In the genomic region with DNA sequence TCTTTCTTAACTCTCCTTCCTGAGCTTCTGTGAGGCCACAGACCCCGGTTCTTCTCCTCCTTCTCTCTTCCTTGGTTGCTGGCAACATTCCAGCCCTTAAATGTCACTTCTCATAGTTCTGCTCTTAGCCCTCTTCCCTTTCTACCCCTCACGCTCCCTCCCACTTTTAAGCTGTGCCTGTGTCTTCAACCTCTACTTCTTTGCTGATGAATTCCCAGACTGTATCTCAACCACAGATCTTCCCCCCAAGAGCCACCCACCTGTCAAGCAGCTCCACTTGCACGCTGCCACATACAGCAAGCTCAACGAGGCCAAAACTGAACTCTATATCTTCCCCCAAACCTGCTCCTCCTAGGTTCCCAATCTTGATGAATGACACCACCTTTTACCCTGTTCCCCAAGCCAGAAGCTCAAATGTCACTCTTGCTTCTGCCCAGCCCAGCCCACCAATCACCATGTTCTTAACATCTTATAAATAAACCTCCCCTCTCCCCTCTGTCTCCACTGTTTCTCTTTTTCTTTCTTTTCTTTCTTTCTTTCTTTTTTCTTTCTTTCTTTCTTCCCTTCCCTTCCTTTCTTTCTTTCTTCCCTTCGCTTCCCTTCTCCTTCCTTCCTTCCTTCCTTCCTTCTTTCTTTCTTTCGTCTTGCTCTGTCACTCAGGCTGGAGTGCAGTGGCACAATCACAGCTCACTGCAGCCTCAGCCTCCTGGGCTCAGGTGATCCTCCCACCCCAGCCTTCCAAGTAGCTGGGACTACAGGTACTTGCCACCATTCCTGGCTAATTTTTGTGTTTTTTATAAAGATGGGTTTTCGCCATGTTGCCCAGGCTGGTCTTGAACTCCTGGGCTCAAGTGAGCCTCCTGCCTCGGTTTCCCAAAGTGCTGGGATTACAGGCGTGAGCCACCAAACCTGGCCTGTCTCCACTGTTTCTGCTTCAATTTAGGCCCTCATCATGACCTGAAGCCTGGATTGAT, we compare ENCODE assay signal across 1 cellular context.
TF ChIP-seq lines count a peak whose summit lies in the region.

No MANE protein-coding gene starts in this region.

TF ChIP-seq in K562, 482 proteins besides CTCF, POLR2A, EP300 and RAD21 (continued from another document and continues in another):
- no peak for TF ChIP-seq EWSR1 (IDR thresholded peaks at IDR 0.05; ENCODE audit: borderline replicate concordance, low read depth, partially characterized antibody)
- TF ChIP-seq ZNF766 (CRISPR knock-in tag; conservative IDR thresholded peaks at IDR 0.05): peak; percentile 92
- TF ChIP-seq, protein P1, sequence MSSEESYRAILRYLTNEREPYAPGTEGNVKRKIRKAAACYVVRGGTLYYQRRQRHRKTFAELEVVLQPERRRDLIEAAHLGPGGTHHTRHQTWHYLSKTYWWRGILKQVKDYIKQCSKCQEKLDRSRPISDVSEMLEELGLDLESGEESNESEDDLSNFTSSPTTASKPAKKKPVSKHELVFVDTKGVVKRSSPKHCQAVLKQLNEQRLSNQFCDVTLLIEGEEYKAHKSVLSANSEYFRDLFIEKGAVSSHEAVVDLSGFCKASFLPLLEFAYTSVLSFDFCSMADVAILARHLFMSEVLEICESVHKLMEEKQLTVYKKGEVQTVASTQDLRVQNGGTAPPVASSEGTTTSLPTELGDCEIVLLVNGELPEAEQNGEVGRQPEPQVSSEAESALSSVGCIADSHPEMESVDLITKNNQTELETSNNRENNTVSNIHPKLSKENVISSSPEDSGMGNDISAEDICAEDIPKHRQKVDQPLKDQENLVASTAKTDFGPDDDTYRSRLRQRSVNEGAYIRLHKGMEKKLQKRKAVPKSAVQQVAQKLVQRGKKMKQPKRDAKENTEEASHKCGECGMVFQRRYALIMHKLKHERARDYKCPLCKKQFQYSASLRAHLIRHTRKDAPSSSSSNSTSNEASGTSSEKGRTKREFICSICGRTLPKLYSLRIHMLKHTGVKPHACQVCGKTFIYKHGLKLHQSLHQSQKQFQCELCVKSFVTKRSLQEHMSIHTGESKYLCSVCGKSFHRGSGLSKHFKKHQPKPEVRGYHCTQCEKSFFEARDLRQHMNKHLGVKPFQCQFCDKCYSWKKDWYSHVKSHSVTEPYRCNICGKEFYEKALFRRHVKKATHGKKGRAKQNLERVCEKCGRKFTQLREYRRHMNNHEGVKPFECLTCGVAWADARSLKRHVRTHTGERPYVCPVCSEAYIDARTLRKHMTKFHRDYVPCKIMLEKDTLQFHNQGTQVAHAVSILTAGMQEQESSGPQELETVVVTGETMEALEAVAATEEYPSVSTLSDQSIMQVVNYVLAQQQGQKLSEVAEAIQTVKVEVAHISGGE (CRISPR knock-in tag; IDR thresholded peaks at IDR 0.05): peak in 1 of 3 experiments; percentile 23; a peak in 1 of 6 replicates
- no peak for TF ChIP-seq PPARD (CRISPR knock-in tag; IDR thresholded peaks at IDR 0.05)
- TF ChIP-seq ZNF830 (CRISPR knock-in tag; IDR thresholded peaks at IDR 0.05): no peak
- no peak for TF ChIP-seq HNRNPK (IDR thresholded peaks at IDR 0.05; ENCODE audit: low read depth, low read length, poor library complexity, severe bottlenecking)
- TF ChIP-seq SMARCC2 (IDR thresholded peaks at IDR 0.05; ENCODE audit: low read depth): 0 out of 2 replicates have a peak, but pooled peaks have one; percentile 30
- TF ChIP-seq, protein P2, sequence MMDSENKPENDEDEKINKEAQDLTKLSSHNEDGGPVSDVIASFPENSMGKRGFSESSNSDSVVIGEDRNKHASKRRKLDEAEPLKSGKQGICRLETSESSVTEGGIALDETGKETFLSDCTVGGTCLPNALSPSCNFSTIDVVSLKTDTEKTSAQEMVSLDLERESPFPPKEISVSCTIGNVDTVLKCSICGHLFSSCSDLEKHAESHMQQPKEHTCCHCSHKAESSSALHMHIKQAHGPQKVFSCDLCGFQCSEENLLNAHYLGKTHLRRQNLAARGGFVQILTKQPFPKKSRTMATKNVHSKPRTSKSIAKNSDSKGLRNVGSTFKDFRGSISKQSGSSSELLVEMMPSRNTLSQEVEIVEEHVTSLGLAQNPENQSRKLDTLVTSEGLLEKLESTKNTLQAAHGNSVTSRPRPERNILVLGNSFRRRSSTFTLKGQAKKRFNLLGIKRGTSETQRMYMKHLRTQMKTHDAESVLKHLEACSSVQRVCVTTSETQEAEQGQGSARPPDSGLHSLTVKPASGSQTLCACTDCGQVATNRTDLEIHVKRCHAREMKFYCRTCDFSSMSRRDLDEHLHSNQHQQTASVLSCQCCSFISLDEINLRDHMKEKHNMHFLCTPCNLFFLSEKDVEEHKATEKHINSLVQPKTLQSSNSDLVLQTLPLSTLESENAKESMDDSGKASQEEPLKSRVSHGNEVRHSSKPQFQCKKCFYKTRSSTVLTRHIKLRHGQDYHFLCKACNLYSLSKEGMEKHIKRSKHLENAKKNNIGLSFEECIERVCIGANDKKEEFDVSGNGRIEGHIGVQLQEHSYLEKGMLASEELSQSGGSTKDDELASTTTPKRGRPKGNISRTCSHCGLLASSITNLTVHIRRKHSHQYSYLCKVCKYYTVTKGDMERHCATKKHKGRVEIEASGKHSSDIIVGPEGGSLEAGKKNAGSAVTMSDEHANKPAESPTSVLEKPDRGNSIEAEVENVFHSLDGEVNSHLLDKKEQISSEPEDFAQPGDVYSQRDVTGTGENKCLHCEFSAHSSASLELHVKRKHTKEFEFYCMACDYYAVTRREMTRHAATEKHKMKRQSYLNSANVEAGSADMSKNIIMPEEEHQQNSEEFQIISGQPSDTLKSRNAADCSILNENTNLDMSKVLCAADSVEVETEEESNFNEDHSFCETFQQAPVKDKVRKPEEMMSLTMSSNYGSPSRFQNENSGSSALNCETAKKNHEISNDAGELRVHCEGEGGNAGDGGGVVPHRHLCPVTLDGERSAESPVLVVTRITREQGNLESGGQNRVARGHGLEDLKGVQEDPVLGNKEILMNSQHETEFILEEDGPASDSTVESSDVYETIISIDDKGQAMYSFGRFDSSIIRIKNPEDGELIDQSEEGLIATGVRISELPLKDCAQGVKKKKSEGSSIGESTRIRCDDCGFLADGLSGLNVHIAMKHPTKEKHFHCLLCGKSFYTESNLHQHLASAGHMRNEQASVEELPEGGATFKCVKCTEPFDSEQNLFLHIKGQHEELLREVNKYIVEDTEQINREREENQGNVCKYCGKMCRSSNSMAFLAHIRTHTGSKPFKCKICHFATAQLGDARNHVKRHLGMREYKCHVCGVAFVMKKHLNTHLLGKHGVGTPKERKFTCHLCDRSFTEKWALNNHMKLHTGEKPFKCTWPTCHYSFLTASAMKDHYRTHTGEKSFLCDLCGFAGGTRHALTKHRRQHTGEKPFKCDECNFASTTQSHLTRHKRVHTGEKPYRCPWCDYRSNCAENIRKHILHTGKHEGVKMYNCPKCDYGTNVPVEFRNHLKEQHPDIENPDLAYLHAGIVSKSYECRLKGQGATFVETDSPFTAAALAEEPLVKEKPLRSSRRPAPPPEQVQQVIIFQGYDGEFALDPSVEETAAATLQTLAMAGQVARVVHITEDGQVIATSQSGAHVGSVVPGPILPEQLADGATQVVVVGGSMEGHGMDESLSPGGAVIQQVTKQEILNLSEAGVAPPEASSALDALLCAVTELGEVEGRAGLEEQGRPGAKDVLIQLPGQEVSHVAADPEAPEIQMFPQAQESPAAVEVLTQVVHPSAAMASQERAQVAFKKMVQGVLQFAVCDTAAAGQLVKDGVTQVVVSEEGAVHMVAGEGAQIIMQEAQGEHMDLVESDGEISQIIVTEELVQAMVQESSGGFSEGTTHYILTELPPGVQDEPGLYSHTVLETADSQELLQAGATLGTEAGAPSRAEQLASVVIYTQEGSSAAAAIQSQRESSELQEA (IDR thresholded peaks at IDR 0.05; ENCODE audit: low read depth): peak; percentile 25; the same call in 1 of the 2 replicates
- TF ChIP-seq ZNF444 (CRISPR knock-in tag; IDR thresholded peaks at IDR 0.05): no peak
- TF ChIP-seq, protein P3, sequence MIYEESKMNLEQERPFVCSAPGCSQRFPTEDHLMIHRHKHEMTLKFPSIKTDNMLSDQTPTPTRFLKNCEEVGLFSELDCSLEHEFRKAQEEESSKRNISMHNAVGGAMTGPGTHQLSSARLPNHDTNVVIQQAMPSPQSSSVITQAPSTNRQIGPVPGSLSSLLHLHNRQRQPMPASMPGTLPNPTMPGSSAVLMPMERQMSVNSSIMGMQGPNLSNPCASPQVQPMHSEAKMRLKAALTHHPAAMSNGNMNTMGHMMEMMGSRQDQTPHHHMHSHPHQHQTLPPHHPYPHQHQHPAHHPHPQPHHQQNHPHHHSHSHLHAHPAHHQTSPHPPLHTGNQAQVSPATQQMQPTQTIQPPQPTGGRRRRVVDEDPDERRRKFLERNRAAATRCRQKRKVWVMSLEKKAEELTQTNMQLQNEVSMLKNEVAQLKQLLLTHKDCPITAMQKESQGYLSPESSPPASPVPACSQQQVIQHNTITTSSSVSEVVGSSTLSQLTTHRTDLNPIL (CRISPR knock-in tag; IDR thresholded peaks at IDR 0.05): no peak
- TF ChIP-seq ZNF347 (CRISPR knock-in tag; IDR thresholded peaks at IDR 0.05; ENCODE audit: low read depth): no peak
- no peak for TF ChIP-seq RFX5 (IDR thresholded peaks at IDR 0.05; ENCODE audit: low read depth, low read length)
- TF ChIP-seq MTA1 (IDR thresholded peaks at IDR 0.05; ENCODE audit: borderline replicate concordance): peak; percentile 82; the same call in 1 of the 2 replicates
- TF ChIP-seq CBFA2T2 (conservative IDR thresholded peaks at IDR 0.05): 0 out of 2 replicates have a peak, but pooled peaks have one; percentile 9
- TF ChIP-seq, protein P4, sequence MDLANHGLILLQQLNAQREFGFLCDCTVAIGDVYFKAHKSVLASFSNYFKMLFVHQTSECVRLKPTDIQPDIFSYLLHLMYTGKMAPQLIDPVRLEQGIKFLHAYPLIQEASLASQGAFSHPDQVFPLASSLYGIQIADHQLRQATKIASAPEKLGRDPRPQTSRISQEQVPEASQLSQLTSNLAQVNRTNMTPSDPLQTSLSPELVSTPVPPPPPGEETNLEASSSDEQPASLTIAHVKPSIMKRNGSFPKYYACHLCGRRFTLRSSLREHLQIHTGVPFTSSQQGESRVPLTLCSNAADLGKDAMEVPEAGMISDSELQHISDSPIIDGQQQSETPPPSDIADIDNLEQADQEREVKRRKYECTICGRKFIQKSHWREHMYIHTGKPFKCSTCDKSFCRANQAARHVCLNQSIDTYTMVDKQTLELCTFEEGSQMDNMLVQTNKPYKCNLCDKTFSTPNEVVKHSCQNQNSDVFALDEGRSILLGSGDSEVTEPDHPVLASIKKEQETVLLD (IDR thresholded peaks at IDR 0.05): peak; percentile 71
- TF ChIP-seq TSC22D4 (tag; IDR thresholded peaks at IDR 0.05): no peak
- TF ChIP-seq SREBF2 (CRISPR knock-in tag; IDR thresholded peaks at IDR 0.05): no peak
- TF ChIP-seq, protein P5, sequence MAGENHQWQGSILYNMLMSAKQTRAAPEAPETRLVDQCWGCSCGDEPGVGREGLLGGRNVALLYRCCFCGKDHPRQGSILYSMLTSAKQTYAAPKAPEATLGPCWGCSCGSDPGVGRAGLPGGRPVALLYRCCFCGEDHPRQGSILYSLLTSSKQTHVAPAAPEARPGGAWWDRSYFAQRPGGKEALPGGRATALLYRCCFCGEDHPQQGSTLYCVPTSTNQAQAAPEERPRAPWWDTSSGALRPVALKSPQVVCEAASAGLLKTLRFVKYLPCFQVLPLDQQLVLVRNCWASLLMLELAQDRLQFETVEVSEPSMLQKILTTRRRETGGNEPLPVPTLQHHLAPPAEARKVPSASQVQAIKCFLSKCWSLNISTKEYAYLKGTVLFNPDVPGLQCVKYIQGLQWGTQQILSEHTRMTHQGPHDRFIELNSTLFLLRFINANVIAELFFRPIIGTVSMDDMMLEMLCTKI (IDR thresholded peaks at IDR 0.05; ENCODE audit: partially characterized antibody): no peak
- peak; percentile 19; the same call in 1 of the 2 replicates for TF ChIP-seq MYNN (IDR thresholded peaks at IDR 0.05)
- TF ChIP-seq MYNN (CRISPR knock-in tag; IDR thresholded peaks at IDR 0.05): no peak
- TF ChIP-seq, protein P6, sequence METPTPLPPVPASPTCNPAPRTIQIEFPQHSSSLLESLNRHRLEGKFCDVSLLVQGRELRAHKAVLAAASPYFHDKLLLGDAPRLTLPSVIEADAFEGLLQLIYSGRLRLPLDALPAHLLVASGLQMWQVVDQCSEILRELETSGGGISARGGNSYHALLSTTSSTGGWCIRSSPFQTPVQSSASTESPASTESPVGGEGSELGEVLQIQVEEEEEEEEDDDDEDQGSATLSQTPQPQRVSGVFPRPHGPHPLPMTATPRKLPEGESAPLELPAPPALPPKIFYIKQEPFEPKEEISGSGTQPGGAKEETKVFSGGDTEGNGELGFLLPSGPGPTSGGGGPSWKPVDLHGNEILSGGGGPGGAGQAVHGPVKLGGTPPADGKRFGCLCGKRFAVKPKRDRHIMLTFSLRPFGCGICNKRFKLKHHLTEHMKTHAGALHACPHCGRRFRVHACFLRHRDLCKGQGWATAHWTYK (CRISPR knock-in tag; IDR thresholded peaks at IDR 0.05): no peak
- peak; percentile 90 for TF ChIP-seq SMARCE1 (IDR thresholded peaks at IDR 0.05)
- TF ChIP-seq CHD2 (IDR thresholded peaks at IDR 0.05; ENCODE audit: low read depth, low read length): no peak
- TF ChIP-seq, protein P7, sequence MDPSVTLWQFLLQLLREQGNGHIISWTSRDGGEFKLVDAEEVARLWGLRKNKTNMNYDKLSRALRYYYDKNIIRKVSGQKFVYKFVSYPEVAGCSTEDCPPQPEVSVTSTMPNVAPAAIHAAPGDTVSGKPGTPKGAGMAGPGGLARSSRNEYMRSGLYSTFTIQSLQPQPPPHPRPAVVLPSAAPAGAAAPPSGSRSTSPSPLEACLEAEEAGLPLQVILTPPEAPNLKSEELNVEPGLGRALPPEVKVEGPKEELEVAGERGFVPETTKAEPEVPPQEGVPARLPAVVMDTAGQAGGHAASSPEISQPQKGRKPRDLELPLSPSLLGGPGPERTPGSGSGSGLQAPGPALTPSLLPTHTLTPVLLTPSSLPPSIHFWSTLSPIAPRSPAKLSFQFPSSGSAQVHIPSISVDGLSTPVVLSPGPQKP (CRISPR knock-in tag; IDR thresholded peaks at IDR 0.05): no peak
- TF ChIP-seq NCOA2 (IDR thresholded peaks at IDR 0.05; ENCODE audit: partially characterized antibody in 2 of 2): no peak
- TF ChIP-seq, protein P8, sequence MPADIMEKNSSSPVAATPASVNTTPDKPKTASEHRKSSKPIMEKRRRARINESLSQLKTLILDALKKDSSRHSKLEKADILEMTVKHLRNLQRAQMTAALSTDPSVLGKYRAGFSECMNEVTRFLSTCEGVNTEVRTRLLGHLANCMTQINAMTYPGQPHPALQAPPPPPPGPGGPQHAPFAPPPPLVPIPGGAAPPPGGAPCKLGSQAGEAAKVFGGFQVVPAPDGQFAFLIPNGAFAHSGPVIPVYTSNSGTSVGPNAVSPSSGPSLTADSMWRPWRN (IDR thresholded peaks at IDR 0.05; ENCODE audit: low read depth): no peak; the same call in 1 of the 2 replicates
- no peak for TF ChIP-seq FOXJ2 (tag; IDR thresholded peaks at IDR 0.05)
- 0 out of 2 replicates have a peak, but pooled peaks have one; percentile 44 for TF ChIP-seq ZNF431 (CRISPR knock-in tag; IDR thresholded peaks at IDR 0.05)
- TF ChIP-seq ZNF12 (CRISPR knock-in tag; IDR thresholded peaks at IDR 0.05): no peak
- TF ChIP-seq POLR2AphosphoS5 (IDR thresholded peaks at IDR 0.05; ENCODE audit: control insufficient read depth, insufficient read depth, low read depth, low read length): no peak
- TF ChIP-seq MYBL2 (IDR thresholded peaks at IDR 0.05; ENCODE audit: low read depth): peak; percentile 19; the same call in 1 of the 2 replicates
- no peak for TF ChIP-seq MYBL2 (CRISPR knock-in tag; IDR thresholded peaks at IDR 0.05; ENCODE audit: borderline replicate concordance)
- TF ChIP-seq C11orf30 (IDR thresholded peaks at IDR 0.05; ENCODE audit: low read depth): peak; percentile 44; the same call in 1 of the 2 replicates
